ENCODE assay signal across 1 cellular context in the genomic region with DNA sequence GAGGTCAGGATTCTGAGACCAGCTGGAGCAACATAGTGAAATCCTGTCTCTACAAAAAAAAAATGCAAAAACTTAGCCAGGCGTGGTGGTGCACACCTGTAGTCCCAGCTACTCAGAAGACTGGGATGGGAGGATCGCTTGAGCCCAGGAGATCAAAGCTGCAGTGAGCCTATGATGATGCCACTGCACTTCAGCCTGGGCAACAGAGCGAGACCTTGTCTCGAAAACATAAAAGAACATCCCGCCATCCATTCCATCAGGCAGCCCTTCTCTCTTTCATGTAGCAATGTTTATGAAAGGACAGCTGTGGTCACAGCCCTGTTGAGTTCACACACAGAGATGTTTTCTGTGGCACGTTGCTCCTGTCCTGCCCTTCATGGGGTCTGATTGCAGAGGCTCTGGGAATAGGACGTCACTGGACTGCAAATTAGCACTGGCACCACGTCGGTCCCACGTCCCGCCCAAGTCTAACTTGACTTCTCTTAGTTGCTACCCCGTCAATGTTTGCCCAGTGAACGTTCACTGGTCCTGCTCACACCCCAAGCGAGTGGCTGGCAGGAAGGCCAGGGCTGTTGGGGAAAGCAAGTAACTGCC.
TF ChIP-seq lines count a peak whose summit lies in the region.

No MANE protein-coding gene starts in this region.

TF ChIP-seq in HepG2, 621 proteins besides CTCF, POLR2A, EP300 and RAD21 (continued from another document and continues in another):
- no peak for TF ChIP-seq ZNF530 (CRISPR knock-in tag; IDR thresholded peaks at IDR 0.05; ENCODE audit: low read depth)
- TF ChIP-seq ELF3 (CRISPR knock-in tag; IDR thresholded peaks at IDR 0.05) = peak; percentile 14; the same call in 1 of the 2 replicates
- no peak for TF ChIP-seq KLF12 (CRISPR knock-in tag; IDR thresholded peaks at IDR 0.05; ENCODE audit: borderline replicate concordance)
- TF ChIP-seq ZNF430 (CRISPR knock-in tag; IDR thresholded peaks at IDR 0.05) = no peak
- no peak for TF ChIP-seq ZNF598 (CRISPR knock-in tag; IDR thresholded peaks at IDR 0.05; ENCODE audit: borderline replicate concordance)
- no peak for TF ChIP-seq ZNF850 (CRISPR knock-in tag; conservative IDR thresholded peaks at IDR 0.05)
- no peak for TF ChIP-seq ZNF333 (CRISPR knock-in tag; IDR thresholded peaks at IDR 0.05; ENCODE audit: borderline replicate concordance)
- TF ChIP-seq PHF5A (CRISPR knock-in tag; IDR thresholded peaks at IDR 0.05; ENCODE audit: low read depth, unreplicated experiment) = no peak
- TF ChIP-seq, protein P1, sequence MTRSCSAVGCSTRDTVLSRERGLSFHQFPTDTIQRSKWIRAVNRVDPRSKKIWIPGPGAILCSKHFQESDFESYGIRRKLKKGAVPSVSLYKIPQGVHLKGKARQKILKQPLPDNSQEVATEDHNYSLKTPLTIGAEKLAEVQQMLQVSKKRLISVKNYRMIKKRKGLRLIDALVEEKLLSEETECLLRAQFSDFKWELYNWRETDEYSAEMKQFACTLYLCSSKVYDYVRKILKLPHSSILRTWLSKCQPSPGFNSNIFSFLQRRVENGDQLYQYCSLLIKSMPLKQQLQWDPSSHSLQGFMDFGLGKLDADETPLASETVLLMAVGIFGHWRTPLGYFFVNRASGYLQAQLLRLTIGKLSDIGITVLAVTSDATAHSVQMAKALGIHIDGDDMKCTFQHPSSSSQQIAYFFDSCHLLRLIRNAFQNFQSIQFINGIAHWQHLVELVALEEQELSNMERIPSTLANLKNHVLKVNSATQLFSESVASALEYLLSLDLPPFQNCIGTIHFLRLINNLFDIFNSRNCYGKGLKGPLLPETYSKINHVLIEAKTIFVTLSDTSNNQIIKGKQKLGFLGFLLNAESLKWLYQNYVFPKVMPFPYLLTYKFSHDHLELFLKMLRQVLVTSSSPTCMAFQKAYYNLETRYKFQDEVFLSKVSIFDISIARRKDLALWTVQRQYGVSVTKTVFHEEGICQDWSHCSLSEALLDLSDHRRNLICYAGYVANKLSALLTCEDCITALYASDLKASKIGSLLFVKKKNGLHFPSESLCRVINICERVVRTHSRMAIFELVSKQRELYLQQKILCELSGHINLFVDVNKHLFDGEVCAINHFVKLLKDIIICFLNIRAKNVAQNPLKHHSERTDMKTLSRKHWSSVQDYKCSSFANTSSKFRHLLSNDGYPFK (CRISPR knock-in tag; IDR thresholded peaks at IDR 0.05; ENCODE audit: borderline replicate concordance) = no peak
- TF ChIP-seq ESRRA (CRISPR knock-in tag; IDR thresholded peaks at IDR 0.05; ENCODE audit: low read depth) = no peak
- TF ChIP-seq NCOA2 (CRISPR knock-in tag; IDR thresholded peaks at IDR 0.05) = 0 out of 2 replicates have a peak, but pooled peaks have one; percentile 10
- no peak for TF ChIP-seq CCAR2 (optimal IDR thresholded peaks at IDR 0.05; ENCODE audit: low read depth, low read length)
- TF ChIP-seq, protein P2, sequence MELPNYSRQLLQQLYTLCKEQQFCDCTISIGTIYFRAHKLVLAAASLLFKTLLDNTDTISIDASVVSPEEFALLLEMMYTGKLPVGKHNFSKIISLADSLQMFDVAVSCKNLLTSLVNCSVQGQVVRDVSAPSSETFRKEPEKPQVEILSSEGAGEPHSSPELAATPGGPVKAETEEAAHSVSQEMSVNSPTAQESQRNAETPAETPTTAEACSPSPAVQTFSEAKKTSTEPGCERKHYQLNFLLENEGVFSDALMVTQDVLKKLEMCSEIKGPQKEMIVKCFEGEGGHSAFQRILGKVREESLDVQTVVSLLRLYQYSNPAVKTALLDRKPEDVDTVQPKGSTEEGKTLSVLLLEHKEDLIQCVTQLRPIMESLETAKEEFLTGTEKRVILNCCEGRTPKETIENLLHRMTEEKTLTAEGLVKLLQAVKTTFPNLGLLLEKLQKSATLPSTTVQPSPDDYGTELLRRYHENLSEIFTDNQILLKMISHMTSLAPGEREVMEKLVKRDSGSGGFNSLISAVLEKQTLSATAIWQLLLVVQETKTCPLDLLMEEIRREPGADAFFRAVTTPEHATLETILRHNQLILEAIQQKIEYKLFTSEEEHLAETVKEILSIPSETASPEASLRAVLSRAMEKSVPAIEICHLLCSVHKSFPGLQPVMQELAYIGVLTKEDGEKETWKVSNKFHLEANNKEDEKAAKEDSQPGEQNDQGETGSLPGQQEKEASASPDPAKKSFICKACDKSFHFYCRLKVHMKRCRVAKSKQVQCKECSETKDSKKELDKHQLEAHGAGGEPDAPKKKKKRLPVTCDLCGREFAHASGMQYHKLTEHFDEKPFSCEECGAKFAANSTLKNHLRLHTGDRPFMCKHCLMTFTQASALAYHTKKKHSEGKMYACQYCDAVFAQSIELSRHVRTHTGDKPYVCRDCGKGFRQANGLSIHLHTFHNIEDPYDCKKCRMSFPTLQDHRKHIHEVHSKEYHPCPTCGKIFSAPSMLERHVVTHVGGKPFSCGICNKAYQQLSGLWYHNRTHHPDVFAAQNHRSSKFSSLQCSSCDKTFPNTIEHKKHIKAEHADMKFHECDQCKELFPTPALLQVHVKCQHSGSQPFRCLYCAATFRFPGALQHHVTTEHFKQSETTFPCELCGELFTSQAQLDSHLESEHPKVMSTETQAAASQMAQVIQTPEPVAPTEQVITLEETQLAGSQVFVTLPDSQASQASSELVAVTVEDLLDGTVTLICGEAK (IDR thresholded peaks at IDR 0.05) = no peak
- TF ChIP-seq, protein P2 (CRISPR knock-in tag; IDR thresholded peaks at IDR 0.05) = no peak
- TF ChIP-seq SUZ12 (IDR thresholded peaks at IDR 0.05; ENCODE audit: low read depth, low read length) = no peak
- no peak for TF ChIP-seq BORCS8-MEF2B (CRISPR knock-in tag; IDR thresholded peaks at IDR 0.05)
- no peak for TF ChIP-seq ZBTB44 (CRISPR knock-in tag; IDR thresholded peaks at IDR 0.05)
- TF ChIP-seq ZNF354B (CRISPR knock-in tag; IDR thresholded peaks at IDR 0.05) = no peak
- no peak for TF ChIP-seq ZNF577 (CRISPR knock-in tag; IDR thresholded peaks at IDR 0.05; ENCODE audit: borderline replicate concordance, low read depth)
- TF ChIP-seq MED13 (CRISPR knock-in tag; IDR thresholded peaks at IDR 0.05) = no peak
- TF ChIP-seq ADNP (CRISPR knock-in tag; IDR thresholded peaks at IDR 0.05) = no peak
- no peak for TF ChIP-seq ZNF251 (CRISPR knock-in tag; IDR thresholded peaks at IDR 0.05)
- no peak for TF ChIP-seq ZNF629 (CRISPR knock-in tag; conservative IDR thresholded peaks at IDR 0.05)
- TF ChIP-seq, protein P3, sequence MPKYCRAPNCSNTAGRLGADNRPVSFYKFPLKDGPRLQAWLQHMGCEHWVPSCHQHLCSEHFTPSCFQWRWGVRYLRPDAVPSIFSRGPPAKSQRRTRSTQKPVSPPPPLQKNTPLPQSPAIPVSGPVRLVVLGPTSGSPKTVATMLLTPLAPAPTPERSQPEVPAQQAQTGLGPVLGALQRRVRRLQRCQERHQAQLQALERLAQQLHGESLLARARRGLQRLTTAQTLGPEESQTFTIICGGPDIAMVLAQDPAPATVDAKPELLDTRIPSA (CRISPR knock-in tag; IDR thresholded peaks at IDR 0.05; ENCODE audit: borderline replicate concordance) = no peak
- no peak for TF ChIP-seq ZNF367 (CRISPR knock-in tag; IDR thresholded peaks at IDR 0.05; ENCODE audit: borderline replicate concordance)
- TF ChIP-seq TFDP1 (CRISPR knock-in tag; IDR thresholded peaks at IDR 0.05; ENCODE audit: borderline replicate concordance) = no peak
- no peak for TF ChIP-seq GABPB1 (CRISPR knock-in tag; IDR thresholded peaks at IDR 0.05)
- TF ChIP-seq, protein P4, sequence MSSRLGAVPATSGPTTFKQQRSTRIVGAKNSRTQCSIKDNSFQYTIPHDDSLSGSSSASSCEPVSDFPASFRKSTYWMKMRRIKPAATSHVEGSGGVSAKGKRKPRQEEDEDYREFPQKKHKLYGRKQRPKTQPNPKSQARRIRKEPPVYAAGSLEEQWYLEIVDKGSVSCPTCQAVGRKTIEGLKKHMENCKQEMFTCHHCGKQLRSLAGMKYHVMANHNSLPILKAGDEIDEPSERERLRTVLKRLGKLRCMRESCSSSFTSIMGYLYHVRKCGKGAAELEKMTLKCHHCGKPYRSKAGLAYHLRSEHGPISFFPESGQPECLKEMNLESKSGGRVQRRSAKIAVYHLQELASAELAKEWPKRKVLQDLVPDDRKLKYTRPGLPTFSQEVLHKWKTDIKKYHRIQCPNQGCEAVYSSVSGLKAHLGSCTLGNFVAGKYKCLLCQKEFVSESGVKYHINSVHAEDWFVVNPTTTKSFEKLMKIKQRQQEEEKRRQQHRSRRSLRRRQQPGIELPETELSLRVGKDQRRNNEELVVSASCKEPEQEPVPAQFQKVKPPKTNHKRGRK (CRISPR knock-in tag; IDR thresholded peaks at IDR 0.05) = no peak
- no peak for TF ChIP-seq EZH2 (conservative IDR thresholded peaks at IDR 0.05; ENCODE audit: low read depth, low read length)
- TF ChIP-seq NR2F6 (IDR thresholded peaks at IDR 0.05) = no peak
- peak; percentile 62; the same call in 1 of the 2 replicates for TF ChIP-seq NR2F6 (CRISPR knock-in tag; IDR thresholded peaks at IDR 0.05)
- TF ChIP-seq HHEX (CRISPR knock-in tag; IDR thresholded peaks at IDR 0.05) = no peak
- TF ChIP-seq ZNF816 (CRISPR knock-in tag; IDR thresholded peaks at IDR 0.05; ENCODE audit: borderline replicate concordance) = no peak
- no peak for TF ChIP-seq ZNF713 (CRISPR knock-in tag; IDR thresholded peaks at IDR 0.05)
- no peak for TF ChIP-seq ONECUT2 (CRISPR knock-in tag; IDR thresholded peaks at IDR 0.05)
- TF ChIP-seq CEBPG (CRISPR knock-in tag; IDR thresholded peaks at IDR 0.05) = peak; percentile 46; the same call in 1 of the 2 replicates
- no peak for TF ChIP-seq ZSCAN20 (CRISPR knock-in tag; IDR thresholded peaks at IDR 0.05; ENCODE audit: borderline replicate concordance)
- TF ChIP-seq DDIT3 (CRISPR knock-in tag; IDR thresholded peaks at IDR 0.05) = no peak
- TF ChIP-seq JUND (CRISPR knock-in tag; IDR thresholded peaks at IDR 0.05) = no peak
- TF ChIP-seq FOSL2 (CRISPR knock-in tag; IDR thresholded peaks at IDR 0.05) = peak; percentile 31; the same call in 1 of the 2 replicates
